25 cellular contexts compared by ENCODE assay signal in the genomic region with DNA sequence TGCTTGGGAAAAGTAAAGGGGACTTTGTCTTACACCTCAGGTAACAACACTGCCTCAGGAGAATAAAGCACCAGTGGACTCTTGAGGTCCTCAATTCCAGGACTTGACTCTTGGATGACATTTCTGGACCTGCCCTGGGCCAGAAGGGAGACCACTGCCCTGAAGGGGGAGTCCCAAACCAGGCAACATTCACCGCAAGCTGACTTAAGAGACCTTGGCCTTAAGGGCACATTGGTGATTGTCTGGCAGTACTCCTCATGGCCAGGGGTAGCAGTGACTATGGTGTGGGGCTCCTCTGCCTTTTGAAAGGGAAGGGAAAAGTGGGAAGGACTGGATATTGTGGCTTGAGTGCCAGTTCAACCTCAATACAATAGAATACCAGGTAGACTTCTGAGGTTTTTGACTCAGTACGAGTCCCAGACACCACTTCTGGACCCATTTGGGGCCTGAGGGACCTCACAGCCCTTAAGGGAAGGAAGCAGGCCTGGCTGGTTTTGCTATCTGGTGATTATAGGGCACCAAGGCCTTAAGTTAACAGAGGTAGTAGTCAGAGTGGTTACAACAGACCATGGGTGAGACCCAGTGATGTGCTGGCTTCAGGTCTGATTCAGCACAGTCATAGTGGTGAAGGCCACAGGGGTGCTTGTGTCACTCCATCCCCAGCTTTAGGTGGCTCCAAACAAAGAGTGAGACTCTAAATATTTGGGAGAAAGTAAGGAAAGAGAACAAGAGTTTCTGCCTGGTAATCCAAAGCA.
"Had no signal": no experiment of that assay in that cellular context is flagged by ENCODE, and none has a peak within 500 bp of the region (broad histone marks: within the 10 kb centered on the region; RNA-seq: fewer than 3 reads in every experiment).

No MANE protein-coding gene starts in this region.

- H3K27ac Mint-ChIP-seq: activated B cell treated with CpG ODN at 0.5 μM for 24 hours; activated CD8-positive, alpha-beta T cell treated with anti-CD3 and anti-CD28 coated beads for 36 hours; activated naive CD4-positive, alpha-beta T cell treated with anti-CD3 and anti-CD28 coated beads for 36 hours; activated T-cell treated with anti-CD3 and anti-CD28 coated beads, Interleukin-2, amount 50 U/mL, for 24 hours; memory B cell; stimulated activated naive CD8-positive, alpha-beta T cell treated with anti-CD3 and anti-CD28 coated beads, Interleukin-15, amount 100 ng/mL, for 72 hours had no signal

- H3K4me1 ChIP-seq: colonic mucosa, psoas muscle, suprapubic skin, transverse colon, vagina had no signal

- ATAC-seq: activated CD8-positive, alpha-beta T cell treated with anti-CD3 and anti-CD28 coated beads for 36 hours; left ventricle myocardium superior; naive thymus-derived CD8-positive, alpha-beta T cell; psoas muscle; right cardiac atrium; stimulated activated naive CD8-positive, alpha-beta T cell treated with anti-CD3 and anti-CD28 coated beads, Interleukin-15, amount 100 ng/mL, for 72 hours had no signal

- H3K4me3 ChIP-seq: colonic mucosa, psoas muscle, suprapubic skin, transverse colon, vagina had no signal

- H3K4me3 Mint-ChIP-seq: activated B cell treated with CpG ODN at 0.5 μM for 24 hours; activated CD8-positive, alpha-beta T cell treated with anti-CD3 and anti-CD28 coated beads for 36 hours; activated naive CD4-positive, alpha-beta T cell treated with anti-CD3 and anti-CD28 coated beads for 36 hours; activated T-cell treated with anti-CD3 and anti-CD28 coated beads, Interleukin-2, amount 50 U/mL, for 24 hours; central memory CD8-positive, alpha-beta T cell; memory B cell; naive thymus-derived CD8-positive, alpha-beta T cell; stimulated activated naive CD8-positive, alpha-beta T cell treated with anti-CD3 and anti-CD28 coated beads, Interleukin-15, amount 100 ng/mL, for 72 hours had no signal

- H3K4me1 Mint-ChIP-seq: activated B cell treated with CpG ODN at 0.5 μM for 24 hours; central memory CD8-positive, alpha-beta T cell; memory B cell; stimulated activated naive CD8-positive, alpha-beta T cell treated with anti-CD3 and anti-CD28 coated beads, Interleukin-15, amount 100 ng/mL, for 72 hours had no signal

- H3K36me3 ChIP-seq: brain microvascular endothelial cell, colonic mucosa, suprapubic skin, transverse colon, vagina had no signal

- H3K9me3 ChIP-seq: colonic mucosa, psoas muscle, suprapubic skin, transverse colon, vagina had no signal

- H3K27me3 ChIP-seq: brain microvascular endothelial cell, colonic mucosa, suprapubic skin, transverse colon, vagina had no signal

- H3K27ac ChIP-seq: brain microvascular endothelial cell, colonic mucosa, psoas muscle, suprapubic skin, transverse colon, vagina had no signal

- DNase-seq: activated B cell treated with CpG ODN at 0.5 μM for 24 hours; activated CD4-positive, alpha-beta T cell treated with anti-CD3 and anti-CD28 coated beads for 48 hours; activated CD8-positive, alpha-beta T cell treated with anti-CD3 and anti-CD28 coated beads for 36 hours; activated naive CD4-positive, alpha-beta T cell treated with anti-CD3 and anti-CD28 coated beads for 36 hours; activated T-cell treated with anti-CD3 and anti-CD28 coated beads, Interleukin-2, amount 50 U/mL, for 24 hours; aorta; brain microvascular endothelial cell; colonic mucosa; foreskin melanocyte; glutamatergic neuron; hippocampal formation; left ventricle myocardium superior; naive thymus-derived CD8-positive, alpha-beta T cell; psoas muscle; right cardiac atrium; small intestine; stimulated activated CD4-positive, alpha-beta T cell treated with anti-CD3 and anti-CD28 coated beads, Interleukin-15, amount 100 ng/mL, for 24 hours; stimulated activated CD4-positive, alpha-beta T cell treated with anti-CD3 and anti-CD28 coated beads, Interleukin-2, amount 100 ng/mL, for 48 hours; stimulated activated naive CD8-positive, alpha-beta T cell treated with anti-CD3 and anti-CD28 coated beads, Interleukin-15, amount 100 ng/mL, for 72 hours; T-helper 2 cell; transverse colon had no signal
